In genomic region chr1:185063719-185064118, GRCh38 we compare ENCODE assay signal across 20 cellular contexts.
"Had no signal": no experiment of that assay in that cellular context is flagged by ENCODE, and none has a peak within 500 bp of the region (broad histone marks: within the 10 kb centered on the region; RNA-seq: fewer than 3 reads in every experiment).

No MANE protein-coding gene starts in this region.

- H3K27ac ChIP-seq: epithelial cell of prostate, esophagus muscularis mucosa, gastrocnemius medialis, right atrium auricular region, sigmoid colon, skin epidermis had no signal

- FAIRE-seq: urothelium cell line had no signal

- DNase-seq: cortex of kidney; effector memory CD8-positive, alpha-beta T cell; gastrocnemius medialis; glutamatergic neuron; islet precursor cell; mammary epithelial cell; mucosa of descending colon; naive thymus-derived CD8-positive, alpha-beta T cell; posterior cingulate gyrus; sigmoid colon; stimulated activated CD4-positive, alpha-beta T cell treated with anti-CD3 and anti-CD28 coated beads, Interleukin-2, amount 100 ng/mL, for 24 hours; stimulated activated CD4-positive, alpha-beta T cell treated with anti-CD3 and anti-CD28 coated beads, Interleukin-4, amount 100 ng/mL, for 4 hours; stimulated activated naive CD4-positive, alpha-beta T cell treated with Interleukin-2 at 50 U/mL for 16 hours had no signal

- H3K27me3 ChIP-seq: esophagus muscularis mucosa, gastrocnemius medialis, right atrium auricular region, sigmoid colon had no signal

- H3K4me3 ChIP-seq: esophagus muscularis mucosa, gastrocnemius medialis, mucosa of descending colon, right atrium auricular region, sigmoid colon, skin epidermis had no signal

- H3K27me3 Mint-ChIP-seq: effector memory CD8-positive, alpha-beta T cell; naive thymus-derived CD8-positive, alpha-beta T cell; type B pancreatic cell had no signal

- H3K9me3 ChIP-seq: gastrocnemius medialis, mucosa of descending colon, right atrium auricular region, sigmoid colon had no signal

- ATAC-seq: effector memory CD8-positive, alpha-beta T cell; gastrocnemius medialis; left lobe of liver; mucosa of descending colon; naive thymus-derived CD8-positive, alpha-beta T cell had no signal

- H3K27ac Mint-ChIP-seq: effector memory CD8-positive, alpha-beta T cell; type B pancreatic cell had no signal

- H3K36me3 ChIP-seq: esophagus muscularis mucosa, gastrocnemius medialis, right atrium auricular region, sigmoid colon had no signal

- H3K9me3 Mint-ChIP-seq: effector memory CD8-positive, alpha-beta T cell; naive thymus-derived CD8-positive, alpha-beta T cell had no signal

- H3K4me3 Mint-ChIP-seq: effector memory CD8-positive, alpha-beta T cell; type B pancreatic cell had no signal
